ENCODE assay signal across 18 cellular contexts in genomic region chr14:88255798-88256197, GRCh38.
DNase-seq lines count a peak whose midpoint lies in the region; FAIRE-seq and TF ChIP-seq lines count a peak whose summit lies in the region.
"Had no signal": no experiment of that assay in that cellular context is flagged by ENCODE, and none has a peak within 500 bp of the region (broad histone marks: within the 10 kb centered on the region; RNA-seq: fewer than 3 reads in every experiment).

No MANE protein-coding gene starts in this region.

- H2BK12ac ChIP-seq in mesenchymal stem cell (ENCODE audit: low read length in 2 of 2): no peak overlapping the region

- no peaks in the 10 kb centered on the region for H3K27me3 ChIP-seq in BLaER1 treated with 17β-estradiol and CSF1 and Interleukin-3, amounts not matched to agents 10 nM and 100 nM
- H3K27me3 ChIP-seq in bronchial epithelial cell (ENCODE audit: control insufficient read depth, insufficient read depth, low read length) (no peaks in the 10 kb centered on the region), neural progenitor cell (no peaks in the 10 kb centered on the region), mesenchymal stem cell (ENCODE audit: control insufficient read depth in 1 of 2, insufficient read depth in 1 of 2, low read length in 2 of 2) (peaks cover 0 to 19% of the 10 kb centered on the region in 2 experiments)

- no peak overlapping the region for H2BK120ac ChIP-seq in mesenchymal stem cell (ENCODE audit: low read depth, low read length)

- H3F3A ChIP-seq in neural progenitor cell (ENCODE audit: low read depth): peaks cover 14% of the 10 kb centered on the region

- H4K8ac ChIP-seq in mesenchymal stem cell (ENCODE audit: low read length): no peak overlapping the region

- 43% methylated on average over 4 of the region's 4 CpGs for WGBS in mesenchymal stem cell

- no peak overlapping the region for H3K23ac ChIP-seq in mesenchymal stem cell (ENCODE audit: low read length in 2 of 2)

- no peak overlapping the region for H3K4ac ChIP-seq in mesenchymal stem cell (ENCODE audit: low read depth in 1 of 2, low read length in 2 of 2)

- no peak for TF ChIP-seq CTCF in bronchial epithelial cell (IDR thresholded peaks at IDR 0.05; ENCODE audit: insufficient read depth, low read length, severe bottlenecking)
- TF ChIP-seq CTCF in neural progenitor cell (IDR thresholded peaks at IDR 0.05): no peak

- no peak overlapping the region for H3K14ac ChIP-seq in mesenchymal stem cell (ENCODE audit: low read length in 2 of 2)

- peak overlapping the region; percentile 76 for H3K27ac Mint-ChIP-seq in neural progenitor cell
- H3K27ac Mint-ChIP-seq: CD14-positive monocyte; CD4-positive, alpha-beta memory T cell had no signal

- H3K36me3 ChIP-seq in BLaER1 treated with 17β-estradiol and CSF1 and Interleukin-3, amounts not matched to agents 10 nM and 100 nM: peaks cover 0 to 14% (median 0%) of the 10 kb centered on the region in 11 experiments; a peak in 6 of 22 replicates
- H3K36me3 ChIP-seq in bronchial epithelial cell (ENCODE audit: control insufficient read depth, insufficient read depth, low read length) (no peaks in the 10 kb centered on the region), neural progenitor cell (no peaks in the 10 kb centered on the region), mesenchymal stem cell (ENCODE audit: control insufficient read depth in 1 of 2, insufficient read depth in 2 of 2, low read depth in 1 of 2, low read length in 2 of 2) (no peaks in the 10 kb centered on the region)
- H3K36me3 ChIP-seq: HAP-1 had no signal

- peak overlapping the region in 6 of 11 experiments; percentile 51 to 74 (median 64); a peak in 8 of 22 replicates for H3K4me2 ChIP-seq in BLaER1 treated with 17β-estradiol and CSF1 and Interleukin-3, amounts not matched to agents 10 nM and 100 nM
- H3K4me2 ChIP-seq in neural progenitor cell (peak overlapping the region; percentile 8), mesenchymal stem cell (ENCODE audit: low read length, poor library complexity, severe bottlenecking) (no peak overlapping the region)
- H3K4me2 ChIP-seq: A549 had no signal

- no peak overlapping the region for H2BK15ac ChIP-seq in mesenchymal stem cell (ENCODE audit: low read depth, poor library complexity, severe bottlenecking)

- peaks cover 4 to 48% (median 23%) of the 10 kb centered on the region in 10 experiments; a peak in 18 of 20 replicates for H3K4me1 ChIP-seq in BLaER1 treated with 17β-estradiol and CSF1 and Interleukin-3, amounts not matched to agents 10 nM and 100 nM
- peaks cover 29% of the 10 kb centered on the region for H3K4me1 ChIP-seq in neural progenitor cell
- H3K4me1 ChIP-seq in mesenchymal stem cell (ENCODE audit: control insufficient read depth, insufficient read depth, low read depth, low read length): no peaks in the 10 kb centered on the region
- H3K4me1 ChIP-seq: A549, HAP-1 had no signal

- H2AFZ ChIP-seq in neural progenitor cell (replicated peaks) (no peak overlapping the region), mesenchymal stem cell (ENCODE audit: low read depth, low read length) (no peak overlapping the region)

- H3K27ac ChIP-seq in BLaER1 treated with 17β-estradiol and CSF1 and Interleukin-3, amounts not matched to agents 10 nM and 100 nM: peak overlapping the region in 2 of 11 experiments; percentile 24 to 56; a peak in 3 of 22 replicates
- no peak overlapping the region for H3K27ac ChIP-seq in neural progenitor cell
- H3K27ac ChIP-seq in mesenchymal stem cell (ENCODE audit: low read length, poor library complexity, severe bottlenecking): no peak overlapping the region
- H3K27ac ChIP-seq: 22Rv1, A549, HL-60 had no signal

- no peak overlapping the region for H3K18ac ChIP-seq in mesenchymal stem cell (ENCODE audit: low read depth in 1 of 2, low read length in 2 of 2)

- H3K4me1 Mint-ChIP-seq in neural progenitor cell: peaks cover 45% of the 10 kb centered on the region
- H3K4me1 Mint-ChIP-seq: CD4-positive, alpha-beta memory T cell had no signal

- H3K79me1 ChIP-seq in mesenchymal stem cell (replicated peaks; ENCODE audit: low read length, poor library complexity, severe bottlenecking): no peaks in the 10 kb centered on the region

- no peak overlapping the region for H2AK5ac ChIP-seq in mesenchymal stem cell (ENCODE audit: low read length, severe bottlenecking)

- no peak overlapping the region for H4K91ac ChIP-seq in mesenchymal stem cell (ENCODE audit: low read length)

- no peak overlapping the region for H2BK5ac ChIP-seq in mesenchymal stem cell (ENCODE audit: low read depth, low read length, poor library complexity, severe bottlenecking)

- peak; percentile 26 for DNase-seq in DMS79 treated with DMSO at 0.1 percent for 48 hours (lab: John Stamatoyannopoulos, UW)
- DNase-seq in DMS79 (lab: John Stamatoyannopoulos, UW): no peak
- DNase-seq in bronchial epithelial cell (ENCODE audit: low read depth): no peak
- no peak for DNase-seq in neural progenitor cell (ENCODE audit: low spot score)
- DNase-seq in mesenchymal stem cell: no peak
- no peak for DNase-seq in KG1 (lab: John Stamatoyannopoulos, UW)
- DNase-seq: AML-193; CD4-positive, alpha-beta memory T cell; DMS153; DND-41; EL had no signal

- H3K4me3 Mint-ChIP-seq in neural progenitor cell: no peak overlapping the region
- H3K4me3 Mint-ChIP-seq: CD14-positive monocyte; CD4-positive, alpha-beta memory T cell had no signal

- no peaks in the 10 kb centered on the region for H3K9me3 Mint-ChIP-seq in neural progenitor cell

- FAIRE-seq in bronchial epithelial cell (lab: Jason Lieb, UNC): peak; percentile 36
- FAIRE-seq: A549, GM12878 had no signal

- H3K9ac ChIP-seq in BLaER1 treated with 17β-estradiol and CSF1 and Interleukin-3, amounts not matched to agents 10 nM and 100 nM: no peak overlapping the region
- H3K9ac ChIP-seq in neural progenitor cell (no peak overlapping the region), mesenchymal stem cell (ENCODE audit: low read length) (no peak overlapping the region)

- H3K36me3 Mint-ChIP-seq in neural progenitor cell: peaks cover 35% of the 10 kb centered on the region
- H3K36me3 Mint-ChIP-seq: CD14-positive monocyte; CD4-positive, alpha-beta memory T cell had no signal

- H3K27me3 Mint-ChIP-seq in neural progenitor cell (ENCODE audit: insufficient read depth, low read depth): no peaks in the 10 kb centered on the region

- H4K20me1 ChIP-seq in BLaER1 treated with 17β-estradiol and CSF1 and Interleukin-3, amounts not matched to agents 10 nM and 100 nM: no peaks in the 10 kb centered on the region
- H4K20me1 ChIP-seq in neural progenitor cell (ENCODE audit: low read depth): no peaks in the 10 kb centered on the region

- peaks cover 0 to 14% (median 0%) of the 10 kb centered on the region in 11 experiments; a peak in 4 of 22 replicates for H3K9me3 ChIP-seq in BLaER1 treated with 17β-estradiol and CSF1 and Interleukin-3, amounts not matched to agents 10 nM and 100 nM (replicated peaks in 1 of 11)
- H3K9me3 ChIP-seq in neural progenitor cell (ENCODE audit: low read depth) (no peaks in the 10 kb centered on the region), mesenchymal stem cell (ENCODE audit: control insufficient read depth, low read length) (no peaks in the 10 kb centered on the region)
- H3K9me3 ChIP-seq: A549, HAP-1 had no signal

- H3K4me3 ChIP-seq in BLaER1 treated with 17β-estradiol and CSF1 and Interleukin-3, amounts not matched to agents 10 nM and 100 nM: no peak overlapping the region
- H3K4me3 ChIP-seq in bronchial epithelial cell (ENCODE audit: low read depth, low read length) (no peak overlapping the region), neural progenitor cell (no peak overlapping the region), mesenchymal stem cell (ENCODE audit: insufficient read depth in 1 of 2, low read depth in 1 of 2, low read length in 2 of 2) (no peak overlapping the region)
- H3K4me3 ChIP-seq: A549, GM12878, HAP-1 had no signal

- H3K79me2 ChIP-seq in neural progenitor cell (ENCODE audit: low read depth): no peaks in the 10 kb centered on the region
